ENCODE assay signal across 26 cellular contexts in the genomic region with DNA sequence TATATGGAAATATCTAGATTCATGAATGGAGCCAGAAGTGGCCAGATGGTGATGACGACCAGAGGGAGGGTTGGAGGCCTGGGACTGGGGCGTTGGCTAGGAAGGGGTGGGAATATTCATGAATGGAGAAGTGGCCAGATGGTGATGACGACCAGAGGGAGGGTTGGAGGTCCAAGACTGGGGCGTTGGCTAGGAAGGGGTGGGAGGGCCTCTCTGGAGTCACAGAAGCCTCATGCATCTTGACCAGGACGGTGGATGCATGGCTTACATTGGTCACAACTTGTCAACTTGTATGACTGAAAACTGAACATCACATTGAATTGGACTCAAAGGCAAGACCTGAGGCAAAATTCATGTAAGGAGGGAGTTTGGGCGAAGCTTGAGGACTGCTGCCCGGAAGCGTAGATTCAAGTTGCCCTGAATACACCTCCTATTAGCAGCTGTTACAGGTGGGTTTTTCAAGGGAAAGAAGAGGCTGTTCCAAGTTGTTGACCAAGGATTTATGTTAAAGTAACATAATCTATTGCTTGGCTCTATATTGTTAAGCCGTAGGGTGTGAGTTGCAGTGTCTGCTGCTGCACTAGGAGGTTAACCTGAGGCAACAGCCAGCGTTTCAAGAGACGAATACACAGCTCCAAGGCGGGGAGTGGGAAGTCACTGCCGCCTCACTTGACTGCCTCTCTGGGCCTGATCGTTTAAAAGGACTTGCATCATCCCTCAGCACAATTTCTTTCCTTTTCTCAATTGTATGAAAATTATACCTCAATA. TPM values are rescaled to one million over a fixed set of nuclear protein-coding genes. Genes with fewer than 3 reads are reported as not detected.
DNase-seq lines count a peak whose midpoint lies in the region; ATAC-seq, FAIRE-seq and TF ChIP-seq lines count a peak whose summit lies in the region.
"Had no signal": no experiment of that assay in that cellular context is flagged by ENCODE, and none has a peak within 500 bp of the region (broad histone marks: within the 10 kb centered on the region; RNA-seq: fewer than 3 reads in every experiment).

No MANE protein-coding gene starts in this region.

- TF ChIP-seq CTCF in pancreas (IDR thresholded peaks at IDR 0.05) = no peak
- no peak for TF ChIP-seq CTCF in right lobe of liver (IDR thresholded peaks at IDR 0.05)

- H3K9me3 ChIP-seq in BLaER1 = no peaks in the 10 kb centered on the region
- H3K9me3 ChIP-seq in pancreas = no peaks in the 10 kb centered on the region
- H3K9me3 ChIP-seq in right lobe of liver = no peaks in the 10 kb centered on the region
- H3K9me3 ChIP-seq: Peyer's patch, SJSA1 had no signal

- H3K4me3 ChIP-seq in BLaER1 = no peak overlapping the region
- no peak overlapping the region for H3K4me3 ChIP-seq in pancreas
- H3K4me3 ChIP-seq in right lobe of liver = no peak overlapping the region
- H3K4me3 ChIP-seq: hepatocyte, Peyer's patch, SJSA1 had no signal

- FAIRE-seq in RCC 7860 (lab: Jason Lieb, UNC) (no peak), pancreas (lab: Jason Lieb, UNC) (no peak)
- FAIRE-seq: TTC549 had no signal

- intact Hi-C loops in left ventricle myocardium superior (cut with micrococcal nuclease) (no loop called here), pancreas (cut with DNase I) (no loop called here), right lobe of liver (cut with DNase I) (no loop called here)

- H3K9ac ChIP-seq in BLaER1 = no peak overlapping the region
- H3K9ac ChIP-seq: KMS-11 had no signal

- H3K27ac ChIP-seq in BLaER1 (no peak overlapping the region), pancreas (no peak overlapping the region), right lobe of liver (no peak overlapping the region)
- H3K27ac ChIP-seq: hepatocyte, KMS-11, Peyer's patch, SJSA1 had no signal

- TF ChIP-seq POLR2A in right lobe of liver (IDR thresholded peaks at IDR 0.05) = no peak

- ATAC-seq in left ventricle myocardium superior = peak; percentile 77
- no peak for ATAC-seq in pancreas
- ATAC-seq in right lobe of liver = no peak
- ATAC-seq: activated CD8-positive, alpha-beta T cell treated with anti-CD3 and anti-CD28 coated beads for 36 hours; naive thymus-derived CD8-positive, alpha-beta T cell; stimulated activated memory B cell treated with anti-CD40 and anti-IgM and Interleukin-4, amounts not matched to agents 10 μg/mL and 1 μg/mL and 100 μg/mL, for 72 hours; T-cell had no signal

- H3K4me1 ChIP-seq in BLaER1 (peaks cover 35% of the 10 kb centered on the region), pancreas (peaks cover 0 to 4% (median 0%) of the 10 kb centered on the region in 3 donors), right lobe of liver (peaks cover 0 to 5% (median 2%) of the 10 kb centered on the region in 4 donors)
- H3K4me1 ChIP-seq: SJSA1 had no signal

- H3K27me3 ChIP-seq in BLaER1 (no peaks in the 10 kb centered on the region), pancreas (no peaks in the 10 kb centered on the region), right lobe of liver (no peaks in the 10 kb centered on the region)
- H3K27me3 ChIP-seq: hepatocyte, Peyer's patch, SJSA1 had no signal

- DNase-seq in CD1c-positive myeloid dendritic cell (ENCODE audit: extremely low spot score) = peak; percentile 79
- peak; percentile 30 for DNase-seq in NOMO-1 treated with DMSO at 0.1 percent for 48 hours (lab: John Stamatoyannopoulos, UW; ENCODE audit: unreplicated experiment)
- peak; percentile 32 for DNase-seq in left ventricle myocardium superior
- no peak for DNase-seq in RCC 7860 (ENCODE audit: low spot score)
- DNase-seq in pancreas = no peak
- DNase-seq in right lobe of liver = no peak
- DNase-seq: activated CD4-positive, alpha-beta T cell treated with anti-CD3 and anti-CD28 coated beads for 1 hour; activated CD8-positive, alpha-beta T cell treated with anti-CD3 and anti-CD28 coated beads for 36 hours; CD4-positive, CD25-positive, alpha-beta regulatory T cell; effector CD8-positive, alpha-beta T cell; foreskin fibroblast; mesendoderm; naive thymus-derived CD8-positive, alpha-beta T cell; NCI-H1048; NCI-H2029; NCI-H226; Peyer's patch; retina; stimulated activated CD4-positive, alpha-beta T cell treated with anti-CD3 and anti-CD28 coated beads, Interleukin-4, amount 100 ng/mL, for 1 hour had no signal

- H4K20me1 ChIP-seq in BLaER1 = no peaks in the 10 kb centered on the region

- 84% methylated on average over 14 of the region's 14 CpGs for WGBS in pancreas, 2 donors
- 70% methylated on average over 11 of the region's 14 CpGs for WGBS in right lobe of liver (ENCODE audit: insufficient coverage, low coverage, low lambda C conversion rate, missing lambda C conversion rate)

- peak overlapping the region; percentile 18; the same call in 1 of the 2 replicates for H3K4me2 ChIP-seq in BLaER1
- H3K4me2 ChIP-seq: hepatocyte, KMS-11 had no signal

- no peaks in the 10 kb centered on the region for H3K36me3 ChIP-seq in BLaER1
- H3K36me3 ChIP-seq in pancreas = no peaks in the 10 kb centered on the region
- no peaks in the 10 kb centered on the region for H3K36me3 ChIP-seq in right lobe of liver
- H3K36me3 ChIP-seq: Peyer's patch, SJSA1 had no signal

RNA-seq across cellular contexts. Expression of a gene that starts 55.1 kb away (rescaled TPM):
- total RNA-seq in left ventricle myocardium superior (23.8 TPM), pancreas (10 to 100 TPM in 3 of 6 donors, 1 to 10 TPM in 3; 8.9 to 43.1 (median 11.2) TPM), right lobe of liver (10 to 100 TPM; 32.1 to 73.8 (median 57.3) TPM)
- polyA plus RNA-seq in pancreas = 10 to 100 TPM; 14.2 to 16.9 TPM
- total RNA-seq: CD4-positive, CD25-positive, alpha-beta regulatory T cell had no signal
- polyA plus RNA-seq: CD4-positive, CD25-positive, alpha-beta regulatory T cell; naive thymus-derived CD8-positive, alpha-beta T cell had no signal

Comparison
In these comparisons a context has a peak if more than half of its experiments do, and no peak if none do; other contexts are left out.
1. DNase-seq: peak in CD1c-positive myeloid dendritic cell (single experiment), NOMO-1 treated with DMSO at 0.1 percent for 48 hours (single experiment) and left ventricle myocardium superior (single experiment); none in RCC 7860 (single experiment), pancreas (0 of 6) and right lobe of liver (0 of 3).